ENCODE assay signal across 34 cellular contexts in the genomic region with DNA sequence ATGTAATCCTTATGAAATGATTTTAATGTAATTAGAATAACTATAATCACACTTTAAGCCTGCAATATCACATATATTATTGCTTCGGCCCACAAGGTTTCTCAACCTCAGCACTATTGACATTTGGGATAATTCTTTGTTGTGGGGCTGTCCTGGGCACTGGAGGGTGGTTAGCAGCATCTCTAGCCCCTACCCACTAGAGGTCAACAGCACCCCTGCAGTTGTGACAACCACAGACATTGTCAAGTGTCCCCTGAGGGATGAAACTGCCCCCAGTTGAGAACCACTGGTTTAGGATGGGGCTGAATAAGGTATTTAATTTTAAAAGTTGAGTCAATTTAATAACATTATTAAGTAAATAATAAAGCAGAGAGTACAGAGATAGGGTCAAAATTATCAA.
"Had no signal": no experiment of that assay in that cellular context is flagged by ENCODE, and none has a peak within 500 bp of the region (broad histone marks: within the 10 kb centered on the region; RNA-seq: fewer than 3 reads in every experiment).

No MANE protein-coding gene starts in this region.

- H3K27me3 ChIP-seq: MG63 had no signal

- H3K27ac Mint-ChIP-seq: activated CD4-positive, alpha-beta T cell treated with anti-CD3 and anti-CD28 coated beads for 36 hours; activated CD4-positive, alpha-beta T cell treated with anti-CD3 and anti-CD28 coated beads, Interleukin-2, amount 10 ng/mL, durations not matched to agents 7 days and 5 days; activated CD8-positive, alpha-beta memory T cell treated with anti-CD3 and anti-CD28 coated beads, Interleukin-2, amount 10 ng/mL, durations not matched to agents 7 days and 5 days; activated naive CD4-positive, alpha-beta T cell treated with anti-CD3 and anti-CD28 coated beads, Interleukin-2, amount 10 ng/mL, durations not matched to agents 7 days and 5 days; activated naive CD8-positive, alpha-beta T cell; activated naive CD8-positive, alpha-beta T cell treated with anti-CD3 and anti-CD28 coated beads, Interleukin-2, amount 50 U/mL, for 24 hours; brain; T-helper 1 cell treated with Interleukin-12 subunit alpha and Interleukin-12 subunit beta and Interleukin-4 antibody, amounts not matched to agents 30 μg/mL and 1 μg/mL, for 36 hours; T-helper 2 cell treated with Interferon-gamma antibody and Interleukin-4, amounts not matched to agents 5 μg/mL and 100 μg/mL, for 36 hours had no signal

- H3K4me3 Mint-ChIP-seq: activated CD4-positive, alpha-beta T cell treated with anti-CD3 and anti-CD28 coated beads for 36 hours; activated CD4-positive, alpha-beta T cell treated with anti-CD3 and anti-CD28 coated beads, Interleukin-2, amount 10 ng/mL, durations not matched to agents 7 days and 5 days; activated CD8-positive, alpha-beta memory T cell treated with anti-CD3 and anti-CD28 coated beads, Interleukin-2, amount 10 ng/mL, durations not matched to agents 7 days and 5 days; activated naive CD4-positive, alpha-beta T cell treated with anti-CD3 and anti-CD28 coated beads, Interleukin-2, amount 10 ng/mL, durations not matched to agents 7 days and 5 days; activated naive CD8-positive, alpha-beta T cell; activated naive CD8-positive, alpha-beta T cell treated with anti-CD3 and anti-CD28 coated beads, Interleukin-2, amount 50 U/mL, for 24 hours; brain; T-helper 1 cell treated with Interleukin-12 subunit alpha and Interleukin-12 subunit beta and Interleukin-4 antibody, amounts not matched to agents 30 μg/mL and 1 μg/mL, for 36 hours; T-helper 2 cell treated with Interferon-gamma antibody and Interleukin-4, amounts not matched to agents 5 μg/mL and 100 μg/mL, for 36 hours had no signal

- H3K36me3 ChIP-seq: MG63 had no signal

- FAIRE-seq: bronchial epithelial cell, TTC549 had no signal

- H3K4me3 ChIP-seq: MG63 had no signal

- H3K9me3 ChIP-seq: MG63 had no signal

- ATAC-seq: activated CD4-positive, alpha-beta T cell treated with anti-CD3 and anti-CD28 coated beads for 36 hours; activated CD4-positive, CD25-positive, alpha-beta regulatory T cell treated with anti-CD3 and anti-CD28 coated beads, Interleukin-2, amount 50 U/mL, for 24 hours; activated CD8-positive, alpha-beta memory T cell treated with anti-CD3 and anti-CD28 coated beads, Interleukin-2, amount 10 ng/mL, durations not matched to agents 7 days and 5 days; activated naive CD8-positive, alpha-beta T cell treated with anti-CD3 and anti-CD28 coated beads, Interleukin-2, amount 50 U/mL, for 24 hours had no signal

- H3K36me3 Mint-ChIP-seq: activated CD8-positive, alpha-beta memory T cell treated with anti-CD3 and anti-CD28 coated beads, Interleukin-2, amount 10 ng/mL, durations not matched to agents 7 days and 5 days; activated naive CD4-positive, alpha-beta T cell treated with anti-CD3 and anti-CD28 coated beads, Interleukin-2, amount 10 ng/mL, durations not matched to agents 7 days and 5 days; activated naive CD8-positive, alpha-beta T cell; brain had no signal

- H3K4me1 Mint-ChIP-seq: activated CD4-positive, alpha-beta T cell treated with anti-CD3 and anti-CD28 coated beads, Interleukin-2, amount 10 ng/mL, durations not matched to agents 7 days and 5 days; activated naive CD4-positive, alpha-beta T cell treated with anti-CD3 and anti-CD28 coated beads, Interleukin-2, amount 10 ng/mL, durations not matched to agents 7 days and 5 days had no signal

- DNase-seq: activated CD4-positive, alpha-beta T cell treated with anti-CD3 and anti-CD28 coated beads for 36 hours; activated CD4-positive, alpha-beta T cell treated with anti-CD3 and anti-CD28 coated beads, Interleukin-2, amount 10 ng/mL, durations not matched to agents 7 days and 5 days; activated CD4-positive, alpha-beta T cell treated with anti-CD3 and anti-CD28 coated beads, Interleukin-2, amount 50 U/mL, for 48 hours; activated CD8-positive, alpha-beta memory T cell treated with anti-CD3 and anti-CD28 coated beads for 24 hours; activated CD8-positive, alpha-beta memory T cell treated with anti-CD3 and anti-CD28 coated beads, Interleukin-2, amount 10 ng/mL, durations not matched to agents 7 days and 5 days; activated CD8-positive, alpha-beta memory T cell treated with anti-CD3 and anti-CD28 coated beads, Interleukin-2, amount 50 U/mL, for 48 hours; activated effector memory CD4-positive, alpha-beta T cell treated with Interleukin-2 at 50 U/mL for 16 hours; activated naive CD4-positive, alpha-beta T cell treated with anti-CD3 and anti-CD28 coated beads, Interleukin-2, amount 10 ng/mL, durations not matched to agents 7 days and 5 days; activated naive CD8-positive, alpha-beta T cell treated with anti-CD3 and anti-CD28 coated beads, Interleukin-2, amount 50 U/mL, for 24 hours; activated T-cell treated with anti-CD3 and anti-CD28 coated beads, Interleukin-2, amount 50 U/mL, for 48 hours; anterior cingulate cortex; caudate nucleus; cerebellar nuclear complex; Karpas-422; KBM-7; MG63; NCI-H1048; NCI-H1105 treated with DMSO at 0.1 percent for 48 hours; NCI-H1436; NCI-H1694; NCI-H1930; NCI-H2081 treated with DMSO at 0.1 percent for 48 hours; NCI-H226; NCI-H446 treated with DMSO at 0.1 percent for 48 hours; NCI-H524; NCI-H69; Right ventricle myocardium superior had no signal

- H3K27me3 Mint-ChIP-seq: activated CD4-positive, alpha-beta T cell treated with anti-CD3 and anti-CD28 coated beads for 36 hours; activated naive CD8-positive, alpha-beta T cell had no signal

- H3K9me3 Mint-ChIP-seq: activated CD4-positive, alpha-beta T cell treated with anti-CD3 and anti-CD28 coated beads, Interleukin-2, amount 10 ng/mL, durations not matched to agents 7 days and 5 days; activated naive CD4-positive, alpha-beta T cell treated with anti-CD3 and anti-CD28 coated beads, Interleukin-2, amount 10 ng/mL, durations not matched to agents 7 days and 5 days; activated naive CD8-positive, alpha-beta T cell treated with anti-CD3 and anti-CD28 coated beads, Interleukin-2, amount 50 U/mL, for 24 hours; T-helper 1 cell treated with Interleukin-12 subunit alpha and Interleukin-12 subunit beta and Interleukin-4 antibody, amounts not matched to agents 30 μg/mL and 1 μg/mL, for 36 hours; T-helper 2 cell treated with Interferon-gamma antibody and Interleukin-4, amounts not matched to agents 5 μg/mL and 100 μg/mL, for 36 hours had no signal
